Comparison of ENCODE assay signal across 8 cellular contexts in genomic region chr17:39951924-39952664, GRCh38. TPM values are rescaled to one million over a fixed set of nuclear protein-coding genes. Genes with fewer than 3 reads are reported as not detected.
DNase-seq lines count a peak whose midpoint lies in the region; ATAC-seq and TF ChIP-seq lines count a peak whose summit lies in the region.

No MANE protein-coding gene starts in this region.

- no peak for ATAC-seq in GM21737 (IDR thresholded peaks at IDR 0.05; ENCODE audit: unreplicated experiment)

- H3K36me3 Mint-ChIP-seq in progenitor cell of endocrine pancreas (ENCODE audit: insufficient read depth), result no peaks in the 10 kb centered on the region

- peak overlapping the region; percentile 54 for H3K27ac Mint-ChIP-seq in progenitor cell of endocrine pancreas

- TF ChIP-seq POLR2A in NB4 (IDR thresholded peaks at IDR 0.05; ENCODE audit: extremely low read depth, insufficient read length), result no peak

- peak overlapping the region; percentile 65 for H3K4me3 Mint-ChIP-seq in progenitor cell of endocrine pancreas (ENCODE audit: low read depth)

- H3K4me1 ChIP-seq in esophagus (ENCODE audit: control insufficient read depth in 2 of 2, insufficient read depth in 2 of 2, low read length in 1 of 2), result peaks cover 0 to 7% of the 10 kb centered on the region in 2 donors

- no peaks in the 10 kb centered on the region for H3K36me3 ChIP-seq in esophagus (ENCODE audit: control insufficient read depth in 2 of 2, insufficient read depth in 2 of 2, low read length in 1 of 2)

- H3K27me3 Mint-ChIP-seq in progenitor cell of endocrine pancreas, result peaks cover 20% of the 10 kb centered on the region

- DNase-seq in GM12864 (ENCODE audit: low read depth) (no peak), NB4 (ENCODE audit: low read depth) (no peak), progenitor cell of endocrine pancreas (ENCODE audit: low spot score, unreplicated experiment) (peak; percentile 11), NCI-H1436 (lab: John Stamatoyannopoulos, UW) (no peak), dedifferentiated amniotic fluid mesenchymal stem cell (ENCODE audit: extremely low spot score) (no peak), hepatic stellate cell (ENCODE audit: low spot score) (no peak)

- TF ChIP-seq CTCF in GM12864 (IDR thresholded peaks at IDR 0.05; ENCODE audit: low read depth, low read length, missing control alignments), result no peak
- no peak for TF ChIP-seq CTCF in NB4 (IDR thresholded peaks at IDR 0.05; ENCODE audit: low read depth, low read length)
- no peak for TF ChIP-seq CTCF in progenitor cell of endocrine pancreas (IDR thresholded peaks at IDR 0.05; ENCODE audit: unreplicated experiment)

- peak overlapping the region; percentile 53 for H3K4me3 ChIP-seq in GM12864 (ENCODE audit: low read depth, low read length)
- peak overlapping the region; percentile 42 for H3K4me3 ChIP-seq in NB4 (ENCODE audit: low read depth, low read length)
- H3K4me3 ChIP-seq in esophagus (ENCODE audit: low read depth in 1 of 2, low read length in 2 of 2), result peak overlapping the region; percentile 21 to 42

- no peaks in the 10 kb centered on the region for H3K9me3 ChIP-seq in esophagus (ENCODE audit: control insufficient read depth in 2 of 2, insufficient read depth in 1 of 2, low read depth in 1 of 2, low read length in 1 of 2)

- H3K9me3 Mint-ChIP-seq in progenitor cell of endocrine pancreas (ENCODE audit: low read depth), result no peaks in the 10 kb centered on the region

- WGBS in esophagus, 2 donors, result 66 to 67% methylated on average over 21 of the region's 21 CpGs

- H3K4me1 Mint-ChIP-seq in progenitor cell of endocrine pancreas (ENCODE audit: low read depth), result peaks cover 8% of the 10 kb centered on the region

- H3K27ac ChIP-seq in esophagus (ENCODE audit: low read depth in 2 of 2, low read length in 1 of 2), result peak overlapping the region; percentile 38 to 64

- no peaks in the 10 kb centered on the region for H3K27me3 ChIP-seq in esophagus (ENCODE audit: control insufficient read depth in 1 of 2, insufficient read depth in 2 of 2, low read length in 2 of 2)

RNA-seq across cellular contexts. Expression of gene GSDMA, which starts 10.7 kb away (rescaled TPM):
- under 1 TPM; 0.59 to 0.98 TPM for polyA plus RNA-seq in esophagus
- not detected in 2 replicates for total RNA-seq in progenitor cell of endocrine pancreas

RNA-seq across cellular contexts. Expression of gene LRRC3C, which starts 24.6 kb away (rescaled TPM):
- polyA plus RNA-seq in esophagus, result not detected
- total RNA-seq in progenitor cell of endocrine pancreas, result not detected in 2 replicates

RNA-seq across cellular contexts. Expression of gene ORMDL3, which starts 24.7 kb away (rescaled TPM):
- 10 to 100 TPM; 21.8 to 23.0 TPM for polyA plus RNA-seq in esophagus
- 80.4 and 87.6 TPM in 2 replicates for total RNA-seq in progenitor cell of endocrine pancreas

RNA-seq across cellular contexts. Expression of gene PSMD3, which starts 28.5 kb away (rescaled TPM):
- 10 to 100 TPM; 48.9 to 79.6 TPM for polyA plus RNA-seq in esophagus
- total RNA-seq in progenitor cell of endocrine pancreas, result 117 and 119 TPM in 2 replicates

RNA-seq across cellular contexts. Expression of gene GSDMB, which starts 33.7 kb away (rescaled TPM):
- 1 to 10 TPM; 3.1 to 7.7 TPM for polyA plus RNA-seq in esophagus
- total RNA-seq in progenitor cell of endocrine pancreas, result 25.7 and 25.9 TPM in 2 replicates
